Comparison of ENCODE assay signal across 8 cellular contexts in genomic region chr1:185317034-185317885, GRCh38. TPM values are rescaled to one million over a fixed set of nuclear protein-coding genes. Genes with fewer than 3 reads are reported as not detected.
DNase-seq lines count a peak whose midpoint lies in the region; ATAC-seq and TF ChIP-seq lines count a peak whose summit lies in the region.

Gene IVNS1ABP, minus strand, starts transcription at chr1:185317243. Its CDS starts 7,750 bp downstream, at chr1:185309493.

- BruUV-seq in PC-9 (replicated peaks; lab: Mats Ljungman, UMichigan): no TSS peak

- H3K27me3 ChIP-seq in PC-9 (ENCODE audit: insufficient read depth, low read depth): no peaks in the 10 kb centered on the region
- no peaks in the 10 kb centered on the region for H3K27me3 ChIP-seq in esophagus (ENCODE audit: control insufficient read depth in 1 of 2, insufficient read depth in 2 of 2, low read length in 2 of 2)
- H3K27me3 ChIP-seq in muscle layer of colon (ENCODE audit: control insufficient read depth in 1 of 2, insufficient read depth in 2 of 2, low read length in 2 of 2): no peaks in the 10 kb centered on the region

- in situ Hi-C loops in KBM-7 (cut with MboI; ENCODE audit: low pct_unique_long_range_greater_than_20kb, low sequenced_read_pairs): no loop called here

- peak within 1 kb of the TSS; percentile 94 for H3K4me3 Mint-ChIP-seq in activated T-cell treated with anti-CD3 and anti-CD28 coated beads, Interleukin-2, amount 50 U/mL, for 24 hours

- no peaks in the 10 kb centered on the region for H3K27me3 Mint-ChIP-seq in activated T-cell treated with anti-CD3 and anti-CD28 coated beads, Interleukin-2, amount 50 U/mL, for 24 hours

- H3K9me2 ChIP-seq in PC-9 (ENCODE audit: insufficient read depth): no peaks in the 10 kb centered on the region

- WGBS in esophagus, 2 donors: 0 to 1% methylated on average over 59 to 80 of the region's 80 CpGs

- peaks cover 49% of the 10 kb centered on the region for H3K4me1 Mint-ChIP-seq in activated T-cell treated with anti-CD3 and anti-CD28 coated beads, Interleukin-2, amount 50 U/mL, for 24 hours (ENCODE audit: low read depth)

- peaks cover 5% of the 10 kb centered on the region for H3K9me3 Mint-ChIP-seq in activated T-cell treated with anti-CD3 and anti-CD28 coated beads, Interleukin-2, amount 50 U/mL, for 24 hours

- peaks cover 35% of the 10 kb centered on the region for H4K20me1 ChIP-seq in PC-9 (ENCODE audit: insufficient read depth)

- H3K36me3 ChIP-seq in PC-9 (ENCODE audit: low read depth): 0 out of 2 replicates have a peak, but pooled peaks cover 1% of the 10 kb centered on the region
- no peaks in the 10 kb centered on the region for H3K36me3 ChIP-seq in esophagus (ENCODE audit: control insufficient read depth in 2 of 2, insufficient read depth in 2 of 2, low read length in 1 of 2)
- H3K36me3 ChIP-seq in muscle layer of colon (ENCODE audit: insufficient read depth, low read length): no peaks in the 10 kb centered on the region

- H3K4me3 ChIP-seq in PC-9 (peak within 1 kb of the TSS; percentile 97), esophagus (ENCODE audit: low read depth in 1 of 2, low read length in 2 of 2) (peak within 1 kb of the TSS; percentile 91 to 93), muscle layer of colon (ENCODE audit: low read depth in 1 of 2, low read length in 2 of 2) (peak within 1 kb of the TSS; percentile 78 to 98)

- no peaks in the 10 kb centered on the region for H3K9me3 ChIP-seq in PC-9 (ENCODE audit: insufficient read depth, low read depth)
- no peaks in the 10 kb centered on the region for H3K9me3 ChIP-seq in esophagus (ENCODE audit: control insufficient read depth in 2 of 2, insufficient read depth in 1 of 2, low read depth in 1 of 2, low read length in 1 of 2)
- H3K9me3 ChIP-seq in muscle layer of colon (ENCODE audit: low read length): no peaks in the 10 kb centered on the region

- peak; percentile 33; the same call in 1 of the 2 replicates for TF ChIP-seq CTCF in PC-9 (conservative IDR thresholded peaks at IDR 0.05)

- H3K4me2 ChIP-seq in PC-9: peak within 1 kb of the TSS; percentile 97

- DNase-seq in DMS53 treated with DMSO at 0.1 percent for 48 hours (lab: John Stamatoyannopoulos, UW; ENCODE audit: unreplicated experiment) (peak; percentile 87), KBM-7 (peak; percentile 94), PC-9 (peak; percentile 91 to 95)
- peak; percentile 94 for DNase-seq in activated T-cell treated with anti-CD3 and anti-CD28 coated beads, Interleukin-2, amount 50 U/mL, for 24 hours
- peak; percentile 87 for DNase-seq in stimulated activated CD8-positive, alpha-beta memory T cell treated with anti-CD3 and anti-CD28 coated beads, Interleukin-7, amount 100 ng/mL, for 24 hours (ENCODE audit: low read depth)

- H3K4me1 ChIP-seq in PC-9 (replicated peaks; ENCODE audit: insufficient read depth): peaks cover 37% of the 10 kb centered on the region
- peaks cover 0 to 2% of the 10 kb centered on the region in 2 donors for H3K4me1 ChIP-seq in esophagus (ENCODE audit: control insufficient read depth in 2 of 2, insufficient read depth in 2 of 2, low read length in 1 of 2)
- peaks cover 37% of the 10 kb centered on the region for H3K4me1 ChIP-seq in muscle layer of colon (ENCODE audit: insufficient read depth, low read length)

- intact Hi-C loops in PC-9 (cut with micrococcal nuclease; ENCODE audit: unreplicated experiment): loop anchor here (1.0 to 10.0 kb wide), 8 partner anchors 124 to 918 kb away; partner anchors contain the start of gene SWT1

- peaks cover 51% of the 10 kb centered on the region for H3K36me3 Mint-ChIP-seq in activated T-cell treated with anti-CD3 and anti-CD28 coated beads, Interleukin-2, amount 50 U/mL, for 24 hours (ENCODE audit: low read depth)

- peak within 1 kb of the TSS; percentile 99 for H3K27ac Mint-ChIP-seq in activated T-cell treated with anti-CD3 and anti-CD28 coated beads, Interleukin-2, amount 50 U/mL, for 24 hours

- H3K27ac ChIP-seq in PC-9: peak within 1 kb of the TSS; percentile 94
- peak within 1 kb of the TSS; percentile 98 to 99 for H3K27ac ChIP-seq in esophagus (ENCODE audit: low read depth in 2 of 2, low read length in 1 of 2)
- H3K27ac ChIP-seq in muscle layer of colon (ENCODE audit: low read depth, low read length): peak within 1 kb of the TSS; percentile 83

- H3K79me2 ChIP-seq in PC-9 (ENCODE audit: low read depth): peaks cover 46% of the 10 kb centered on the region

- peak; percentile 77 for ATAC-seq in GM21717 (IDR thresholded peaks at IDR 0.05; ENCODE audit: unreplicated experiment)

- POLR2A ChIA-PET in PC-9 (lab: Charles Lee; ENCODE audit: unreplicated experiment): interaction anchor here (0.5 to 1.0 kb wide), 10 partner anchors 24 to 1949 kb away, joined by 3 to 16 read pairs (median 5); no protein-coding TSS in a partner anchor

- H3F3A ChIP-seq in PC-9 (ENCODE audit: insufficient read depth, low read depth): peaks cover 9% of the 10 kb centered on the region; the same call in 1 of the 2 replicates

- H2AFZ ChIP-seq in PC-9: peak within 1 kb of the TSS; percentile 94

- H3K9ac ChIP-seq in muscle layer of colon (ENCODE audit: low read length): peak within 1 kb of the TSS; percentile 83

- CTCF ChIA-PET in PC-9 (lab: Charles Lee): interaction anchor here (0.6 to 1.2 kb wide), 9 partner anchors 49 to 364 kb away, joined by 3 to 12 read pairs (median 3); no protein-coding TSS in a partner anchor

RNA-seq across cellular contexts. Expression of gene IVNS1ABP, which starts in this region (rescaled TPM):
- 38.8 and 44.3 TPM in 2 replicates for total RNA-seq in PC-9 (2021)
- 10 to 100 TPM; 40.5 to 40.8 TPM for polyA plus RNA-seq in esophagus

Comparison
In these comparisons a context has a peak if more than half of its experiments do, and no peak if none do; other contexts are left out.
1. Peak in every context shown above with its lines: DNase-seq, ATAC-seq, H3K4me3 ChIP-seq and H3K27ac ChIP-seq.